In the genomic region with DNA sequence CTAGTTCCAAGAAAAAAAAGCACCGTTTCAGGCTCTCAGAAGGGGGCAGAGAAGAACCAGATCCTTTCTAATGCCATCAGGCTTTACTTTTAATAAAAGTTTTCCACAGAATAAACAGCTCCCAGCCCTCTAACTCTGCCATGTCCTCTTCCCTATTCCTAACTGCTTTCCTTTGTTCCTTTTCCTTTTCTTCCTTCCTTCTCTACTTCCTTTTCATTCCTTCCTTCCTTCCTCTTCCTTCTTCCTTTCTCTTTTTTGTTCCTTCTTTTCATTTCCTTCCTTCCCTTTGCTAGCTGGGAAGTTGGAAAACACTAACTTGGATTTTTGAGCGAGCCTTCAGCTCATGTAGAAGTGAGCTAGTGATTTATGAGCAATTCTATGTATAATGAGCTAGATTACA, we compare ENCODE assay signal across 2 cellular contexts.
TF ChIP-seq lines count a peak whose summit lies in the region.

No MANE protein-coding gene starts in this region.

TF ChIP-seq in HEK293, 187 proteins besides CTCF, POLR2A, EP300 and RAD21:
- TF ChIP-seq, protein P1, sequence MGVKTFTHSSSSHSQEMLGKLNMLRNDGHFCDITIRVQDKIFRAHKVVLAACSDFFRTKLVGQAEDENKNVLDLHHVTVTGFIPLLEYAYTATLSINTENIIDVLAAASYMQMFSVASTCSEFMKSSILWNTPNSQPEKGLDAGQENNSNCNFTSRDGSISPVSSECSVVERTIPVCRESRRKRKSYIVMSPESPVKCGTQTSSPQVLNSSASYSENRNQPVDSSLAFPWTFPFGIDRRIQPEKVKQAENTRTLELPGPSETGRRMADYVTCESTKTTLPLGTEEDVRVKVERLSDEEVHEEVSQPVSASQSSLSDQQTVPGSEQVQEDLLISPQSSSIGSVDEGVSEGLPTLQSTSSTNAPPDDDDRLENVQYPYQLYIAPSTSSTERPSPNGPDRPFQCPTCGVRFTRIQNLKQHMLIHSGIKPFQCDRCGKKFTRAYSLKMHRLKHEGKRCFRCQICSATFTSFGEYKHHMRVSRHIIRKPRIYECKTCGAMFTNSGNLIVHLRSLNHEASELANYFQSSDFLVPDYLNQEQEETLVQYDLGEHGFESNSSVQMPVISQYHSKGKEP (tag by site-specific recombination; IDR thresholded peaks at IDR 0.05), result no peak
- no peak for TF ChIP-seq ZNF174 (tag by site-specific recombination; IDR thresholded peaks at IDR 0.05)
- no peak for TF ChIP-seq HOXD13 (CRISPR knock-in tag; IDR thresholded peaks at IDR 0.05; ENCODE audit: borderline replicate concordance)
- TF ChIP-seq, protein P2, sequence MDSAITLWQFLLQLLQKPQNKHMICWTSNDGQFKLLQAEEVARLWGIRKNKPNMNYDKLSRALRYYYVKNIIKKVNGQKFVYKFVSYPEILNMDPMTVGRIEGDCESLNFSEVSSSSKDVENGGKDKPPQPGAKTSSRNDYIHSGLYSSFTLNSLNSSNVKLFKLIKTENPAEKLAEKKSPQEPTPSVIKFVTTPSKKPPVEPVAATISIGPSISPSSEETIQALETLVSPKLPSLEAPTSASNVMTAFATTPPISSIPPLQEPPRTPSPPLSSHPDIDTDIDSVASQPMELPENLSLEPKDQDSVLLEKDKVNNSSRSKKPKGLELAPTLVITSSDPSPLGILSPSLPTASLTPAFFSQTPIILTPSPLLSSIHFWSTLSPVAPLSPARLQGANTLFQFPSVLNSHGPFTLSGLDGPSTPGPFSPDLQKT (IDR thresholded peaks at IDR 0.05; ENCODE audit: borderline replicate concordance, low read depth, low read length), result no peak
- TF ChIP-seq ZNF266 (tag by site-specific recombination; IDR thresholded peaks at IDR 0.05; ENCODE audit: low read depth), result no peak
- TF ChIP-seq ZNF341 (tag by site-specific recombination; IDR thresholded peaks at IDR 0.05; ENCODE audit: low read depth), result no peak
- no peak for TF ChIP-seq ZNF133 (tag by site-specific recombination; IDR thresholded peaks at IDR 0.05)
- TF ChIP-seq ZNF624 (tag by site-specific recombination; IDR thresholded peaks at IDR 0.05), result no peak
- no peak for TF ChIP-seq ZXDB (tag by site-specific recombination; IDR thresholded peaks at IDR 0.05)
- peak; percentile 53; the same call in 1 of the 2 replicates for TF ChIP-seq ZNF366 (tag by site-specific recombination; conservative IDR thresholded peaks at IDR 0.05)
- peak; percentile 75 for TF ChIP-seq PRDM1 (tag by site-specific recombination; IDR thresholded peaks at IDR 0.05)
- TF ChIP-seq ZNF112 (tag by site-specific recombination; IDR thresholded peaks at IDR 0.05), result no peak

TF ChIP-seq in K562, 482 proteins besides CTCF, POLR2A, EP300 and RAD21 (continues in another document):
- 0 out of 2 replicates have a peak, but pooled peaks have one; percentile 53 for TF ChIP-seq ELF4 (CRISPR knock-in tag; IDR thresholded peaks at IDR 0.05)
- TF ChIP-seq, protein P3, sequence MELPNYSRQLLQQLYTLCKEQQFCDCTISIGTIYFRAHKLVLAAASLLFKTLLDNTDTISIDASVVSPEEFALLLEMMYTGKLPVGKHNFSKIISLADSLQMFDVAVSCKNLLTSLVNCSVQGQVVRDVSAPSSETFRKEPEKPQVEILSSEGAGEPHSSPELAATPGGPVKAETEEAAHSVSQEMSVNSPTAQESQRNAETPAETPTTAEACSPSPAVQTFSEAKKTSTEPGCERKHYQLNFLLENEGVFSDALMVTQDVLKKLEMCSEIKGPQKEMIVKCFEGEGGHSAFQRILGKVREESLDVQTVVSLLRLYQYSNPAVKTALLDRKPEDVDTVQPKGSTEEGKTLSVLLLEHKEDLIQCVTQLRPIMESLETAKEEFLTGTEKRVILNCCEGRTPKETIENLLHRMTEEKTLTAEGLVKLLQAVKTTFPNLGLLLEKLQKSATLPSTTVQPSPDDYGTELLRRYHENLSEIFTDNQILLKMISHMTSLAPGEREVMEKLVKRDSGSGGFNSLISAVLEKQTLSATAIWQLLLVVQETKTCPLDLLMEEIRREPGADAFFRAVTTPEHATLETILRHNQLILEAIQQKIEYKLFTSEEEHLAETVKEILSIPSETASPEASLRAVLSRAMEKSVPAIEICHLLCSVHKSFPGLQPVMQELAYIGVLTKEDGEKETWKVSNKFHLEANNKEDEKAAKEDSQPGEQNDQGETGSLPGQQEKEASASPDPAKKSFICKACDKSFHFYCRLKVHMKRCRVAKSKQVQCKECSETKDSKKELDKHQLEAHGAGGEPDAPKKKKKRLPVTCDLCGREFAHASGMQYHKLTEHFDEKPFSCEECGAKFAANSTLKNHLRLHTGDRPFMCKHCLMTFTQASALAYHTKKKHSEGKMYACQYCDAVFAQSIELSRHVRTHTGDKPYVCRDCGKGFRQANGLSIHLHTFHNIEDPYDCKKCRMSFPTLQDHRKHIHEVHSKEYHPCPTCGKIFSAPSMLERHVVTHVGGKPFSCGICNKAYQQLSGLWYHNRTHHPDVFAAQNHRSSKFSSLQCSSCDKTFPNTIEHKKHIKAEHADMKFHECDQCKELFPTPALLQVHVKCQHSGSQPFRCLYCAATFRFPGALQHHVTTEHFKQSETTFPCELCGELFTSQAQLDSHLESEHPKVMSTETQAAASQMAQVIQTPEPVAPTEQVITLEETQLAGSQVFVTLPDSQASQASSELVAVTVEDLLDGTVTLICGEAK (IDR thresholded peaks at IDR 0.05), result no peak
- TF ChIP-seq, protein P3 (CRISPR knock-in tag; IDR thresholded peaks at IDR 0.05), result no peak
- TF ChIP-seq SUPT5H (IDR thresholded peaks at IDR 0.05), result 0 out of 2 replicates have a peak, but pooled peaks have one; percentile 37
- TF ChIP-seq, protein P4, sequence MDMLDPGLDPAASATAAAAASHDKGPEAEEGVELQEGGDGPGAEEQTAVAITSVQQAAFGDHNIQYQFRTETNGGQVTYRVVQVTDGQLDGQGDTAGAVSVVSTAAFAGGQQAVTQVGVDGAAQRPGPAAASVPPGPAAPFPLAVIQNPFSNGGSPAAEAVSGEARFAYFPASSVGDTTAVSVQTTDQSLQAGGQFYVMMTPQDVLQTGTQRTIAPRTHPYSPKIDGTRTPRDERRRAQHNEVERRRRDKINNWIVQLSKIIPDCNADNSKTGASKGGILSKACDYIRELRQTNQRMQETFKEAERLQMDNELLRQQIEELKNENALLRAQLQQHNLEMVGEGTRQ (CRISPR knock-in tag; IDR thresholded peaks at IDR 0.05), result no peak
- TF ChIP-seq, protein P5, sequence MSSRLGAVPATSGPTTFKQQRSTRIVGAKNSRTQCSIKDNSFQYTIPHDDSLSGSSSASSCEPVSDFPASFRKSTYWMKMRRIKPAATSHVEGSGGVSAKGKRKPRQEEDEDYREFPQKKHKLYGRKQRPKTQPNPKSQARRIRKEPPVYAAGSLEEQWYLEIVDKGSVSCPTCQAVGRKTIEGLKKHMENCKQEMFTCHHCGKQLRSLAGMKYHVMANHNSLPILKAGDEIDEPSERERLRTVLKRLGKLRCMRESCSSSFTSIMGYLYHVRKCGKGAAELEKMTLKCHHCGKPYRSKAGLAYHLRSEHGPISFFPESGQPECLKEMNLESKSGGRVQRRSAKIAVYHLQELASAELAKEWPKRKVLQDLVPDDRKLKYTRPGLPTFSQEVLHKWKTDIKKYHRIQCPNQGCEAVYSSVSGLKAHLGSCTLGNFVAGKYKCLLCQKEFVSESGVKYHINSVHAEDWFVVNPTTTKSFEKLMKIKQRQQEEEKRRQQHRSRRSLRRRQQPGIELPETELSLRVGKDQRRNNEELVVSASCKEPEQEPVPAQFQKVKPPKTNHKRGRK (tag; IDR thresholded peaks at IDR 0.05), result 0 out of 2 replicates have a peak, but pooled peaks have one; percentile 1
- no peak for TF ChIP-seq ARID1B (IDR thresholded peaks at IDR 0.05)
- TF ChIP-seq, protein P6, sequence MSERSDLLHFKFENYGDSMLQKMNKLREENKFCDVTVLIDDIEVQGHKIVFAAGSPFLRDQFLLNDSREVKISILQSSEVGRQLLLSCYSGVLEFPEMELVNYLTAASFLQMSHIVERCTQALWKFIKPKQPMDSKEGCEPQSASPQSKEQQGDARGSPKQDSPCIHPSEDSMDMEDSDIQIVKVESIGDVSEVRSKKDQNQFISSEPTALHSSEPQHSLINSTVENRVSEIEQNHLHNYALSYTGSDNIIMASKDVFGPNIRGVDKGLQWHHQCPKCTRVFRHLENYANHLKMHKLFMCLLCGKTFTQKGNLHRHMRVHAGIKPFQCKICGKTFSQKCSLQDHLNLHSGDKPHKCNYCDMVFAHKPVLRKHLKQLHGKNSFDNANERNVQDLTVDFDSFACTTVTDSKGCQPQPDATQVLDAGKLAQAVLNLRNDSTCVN (CRISPR knock-in tag; IDR thresholded peaks at IDR 0.05), result peak; percentile 79; the same call in 1 of the 2 replicates
- TF ChIP-seq, protein P7, sequence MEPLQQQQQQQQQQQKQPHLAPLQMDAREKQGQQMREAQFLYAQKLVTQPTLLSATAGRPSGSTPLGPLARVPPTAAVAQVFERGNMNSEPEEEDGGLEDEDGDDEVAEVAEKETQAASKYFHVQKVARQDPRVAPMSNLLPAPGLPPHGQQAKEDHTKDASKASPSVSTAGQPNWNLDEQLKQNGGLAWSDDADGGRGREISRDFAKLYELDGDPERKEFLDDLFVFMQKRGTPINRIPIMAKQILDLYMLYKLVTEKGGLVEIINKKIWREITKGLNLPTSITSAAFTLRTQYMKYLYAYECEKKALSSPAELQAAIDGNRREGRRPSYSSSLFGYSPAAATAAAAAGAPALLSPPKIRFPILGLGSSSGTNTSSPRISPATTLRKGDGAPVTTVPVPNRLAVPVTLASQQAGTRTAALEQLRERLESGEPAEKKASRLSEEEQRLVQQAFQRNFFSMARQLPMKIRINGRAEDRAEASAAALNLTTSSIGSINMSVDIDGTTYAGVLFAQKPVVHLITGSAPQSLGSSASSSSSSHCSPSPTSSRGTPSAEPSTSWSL (CRISPR knock-in tag; IDR thresholded peaks at IDR 0.05; ENCODE audit: borderline replicate concordance), result no peak
- TF ChIP-seq OTX1 (CRISPR knock-in tag; IDR thresholded peaks at IDR 0.05), result peak; percentile 64; the same call in 1 of the 2 replicates
- no peak for TF ChIP-seq EP400 (IDR thresholded peaks at IDR 0.05)
- no peak for TF ChIP-seq SPI1 (IDR thresholded peaks at IDR 0.05; ENCODE audit: borderline replicate concordance, low read depth, low read length)
- TF ChIP-seq, protein P8, sequence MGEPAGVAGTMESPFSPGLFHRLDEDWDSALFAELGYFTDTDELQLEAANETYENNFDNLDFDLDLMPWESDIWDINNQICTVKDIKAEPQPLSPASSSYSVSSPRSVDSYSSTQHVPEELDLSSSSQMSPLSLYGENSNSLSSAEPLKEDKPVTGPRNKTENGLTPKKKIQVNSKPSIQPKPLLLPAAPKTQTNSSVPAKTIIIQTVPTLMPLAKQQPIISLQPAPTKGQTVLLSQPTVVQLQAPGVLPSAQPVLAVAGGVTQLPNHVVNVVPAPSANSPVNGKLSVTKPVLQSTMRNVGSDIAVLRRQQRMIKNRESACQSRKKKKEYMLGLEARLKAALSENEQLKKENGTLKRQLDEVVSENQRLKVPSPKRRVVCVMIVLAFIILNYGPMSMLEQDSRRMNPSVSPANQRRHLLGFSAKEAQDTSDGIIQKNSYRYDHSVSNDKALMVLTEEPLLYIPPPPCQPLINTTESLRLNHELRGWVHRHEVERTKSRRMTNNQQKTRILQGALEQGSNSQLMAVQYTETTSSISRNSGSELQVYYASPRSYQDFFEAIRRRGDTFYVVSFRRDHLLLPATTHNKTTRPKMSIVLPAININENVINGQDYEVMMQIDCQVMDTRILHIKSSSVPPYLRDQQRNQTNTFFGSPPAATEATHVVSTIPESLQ (CRISPR knock-in tag; IDR thresholded peaks at IDR 0.05), result no peak
- TF ChIP-seq ZNF239 (CRISPR knock-in tag; IDR thresholded peaks at IDR 0.05), result no peak
- no peak for TF ChIP-seq RBM17 (IDR thresholded peaks at IDR 0.05; ENCODE audit: borderline replicate concordance, low read depth, low read length)
- no peak for TF ChIP-seq GABPB2 (CRISPR knock-in tag; conservative IDR thresholded peaks at IDR 0.05)
- no peak for TF ChIP-seq ZNF217 (CRISPR knock-in tag; IDR thresholded peaks at IDR 0.05)
- no peak for TF ChIP-seq ZNF561 (CRISPR knock-in tag; conservative IDR thresholded peaks at IDR 0.05)
- TF ChIP-seq, protein P9, sequence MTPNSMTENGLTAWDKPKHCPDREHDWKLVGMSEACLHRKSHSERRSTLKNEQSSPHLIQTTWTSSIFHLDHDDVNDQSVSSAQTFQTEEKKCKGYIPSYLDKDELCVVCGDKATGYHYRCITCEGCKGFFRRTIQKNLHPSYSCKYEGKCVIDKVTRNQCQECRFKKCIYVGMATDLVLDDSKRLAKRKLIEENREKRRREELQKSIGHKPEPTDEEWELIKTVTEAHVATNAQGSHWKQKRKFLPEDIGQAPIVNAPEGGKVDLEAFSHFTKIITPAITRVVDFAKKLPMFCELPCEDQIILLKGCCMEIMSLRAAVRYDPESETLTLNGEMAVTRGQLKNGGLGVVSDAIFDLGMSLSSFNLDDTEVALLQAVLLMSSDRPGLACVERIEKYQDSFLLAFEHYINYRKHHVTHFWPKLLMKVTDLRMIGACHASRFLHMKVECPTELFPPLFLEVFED (CRISPR knock-in tag; conservative IDR thresholded peaks at IDR 0.05), result peak; percentile 65
- TF ChIP-seq, protein P10, sequence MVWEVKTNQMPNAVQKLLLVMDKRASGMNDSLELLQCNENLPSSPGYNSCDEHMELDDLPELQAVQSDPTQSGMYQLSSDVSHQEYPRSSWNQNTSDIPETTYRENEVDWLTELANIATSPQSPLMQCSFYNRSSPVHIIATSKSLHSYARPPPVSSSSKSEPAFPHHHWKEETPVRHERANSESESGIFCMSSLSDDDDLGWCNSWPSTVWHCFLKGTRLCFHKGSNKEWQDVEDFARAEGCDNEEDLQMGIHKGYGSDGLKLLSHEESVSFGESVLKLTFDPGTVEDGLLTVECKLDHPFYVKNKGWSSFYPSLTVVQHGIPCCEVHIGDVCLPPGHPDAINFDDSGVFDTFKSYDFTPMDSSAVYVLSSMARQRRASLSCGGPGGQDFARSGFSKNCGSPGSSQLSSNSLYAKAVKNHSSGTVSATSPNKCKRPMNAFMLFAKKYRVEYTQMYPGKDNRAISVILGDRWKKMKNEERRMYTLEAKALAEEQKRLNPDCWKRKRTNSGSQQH (CRISPR knock-in tag; IDR thresholded peaks at IDR 0.05), result peak; percentile 84
